8 cellular contexts compared by ENCODE assay signal in the genomic region with DNA sequence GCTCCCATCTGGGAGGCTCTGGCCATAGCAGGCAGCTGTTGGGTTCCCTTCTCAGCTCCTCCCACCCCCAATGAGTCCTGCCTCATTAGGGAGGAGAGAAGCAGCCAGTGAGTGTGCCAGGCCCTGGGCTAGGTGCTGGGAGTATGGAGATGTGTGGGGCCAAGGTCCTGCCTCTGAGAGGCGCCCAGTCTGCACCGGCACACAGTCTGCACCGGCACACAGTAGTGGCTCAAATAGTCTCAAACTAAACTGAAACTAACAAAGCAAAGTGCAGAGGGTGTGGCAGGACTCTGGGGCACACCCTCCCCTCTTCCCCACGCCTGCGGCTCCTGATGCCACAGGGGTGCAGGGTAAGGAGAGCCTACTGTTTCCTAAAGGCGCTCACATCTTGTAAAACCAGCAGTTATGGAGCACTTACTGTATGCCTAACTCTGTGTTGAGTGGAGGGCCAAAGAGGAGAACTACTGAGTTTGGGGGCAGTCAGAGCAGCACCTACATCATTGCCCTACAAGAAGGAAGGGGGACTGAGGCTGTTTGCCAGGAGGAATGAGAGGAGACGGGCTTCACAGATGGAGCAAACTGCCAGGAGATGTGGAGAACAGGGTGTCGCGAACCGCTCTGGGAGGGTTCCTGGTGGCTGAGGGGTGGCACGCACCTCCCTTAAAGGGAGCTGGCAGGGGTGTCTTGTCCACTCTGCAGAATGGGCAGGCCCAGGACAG. TPM values are rescaled to one million over a fixed set of nuclear protein-coding genes. Genes with fewer than 3 reads are reported as not detected.
A peak's percentile ranks its signal among the peaks of the same experiment; 100 is the strongest.
DNase-seq lines count a peak whose midpoint lies in the region; ATAC-seq and TF ChIP-seq lines count a peak whose summit lies in the region.

No MANE protein-coding gene starts in this region.

- no peak overlapping the region for H2AFZ ChIP-seq in GM23248

- CTCF ChIA-PET in RWPE1 (lab: Yijun Ruan, JAX) = no interaction called here

- peaks cover 6% of the 10 kb centered on the region; the same call in 1 of the 2 replicates for H3F3A ChIP-seq in GM23248 (ENCODE audit: insufficient read depth)

- TF ChIP-seq CTCF in RWPE1 (conservative IDR thresholded peaks at IDR 0.05; ENCODE audit: low read depth) = no peak

- POLR2A ChIA-PET in RWPE1 (lab: Yijun Ruan, JAX; ENCODE audit: low non-redundant PET) = no interaction called here

- H3K9ac ChIP-seq in GM23248 (no peak overlapping the region), rectal smooth muscle tissue (ENCODE audit: low read length) (no peak overlapping the region)

- H3K27me3 ChIP-seq in GM23248 (replicated peaks; ENCODE audit: insufficient read depth) (no peaks in the 10 kb centered on the region), esophagus (ENCODE audit: control insufficient read depth in 1 of 2, insufficient read depth in 2 of 2, low read length in 2 of 2) (no peaks in the 10 kb centered on the region), rectal smooth muscle tissue (ENCODE audit: control insufficient read depth, insufficient read depth, low read length) (no peaks in the 10 kb centered on the region)

- H3K9me3 ChIP-seq in GM23248 (ENCODE audit: low read depth) (no peaks in the 10 kb centered on the region), esophagus (ENCODE audit: control insufficient read depth in 2 of 2, insufficient read depth in 1 of 2, low read depth in 1 of 2, low read length in 1 of 2) (no peaks in the 10 kb centered on the region)

- in situ Hi-C loops in GM23248 (cut with MboI) = no loop called here

- no peak overlapping the region for H3K27ac ChIP-seq in GM23248
- H3K27ac ChIP-seq in RWPE1 = peak overlapping the region; percentile 73
- H3K27ac ChIP-seq in esophagus (ENCODE audit: low read depth in 2 of 2, low read length in 1 of 2) = peak overlapping the region; percentile 85 to 94
- H3K27ac ChIP-seq in rectal smooth muscle tissue (ENCODE audit: low read depth, low read length) = no peak overlapping the region

- no peak for DNase-seq in GM23248
- no peak for DNase-seq in RWPE1 (ENCODE audit: low spot score)
- no peak for DNase-seq in activated gamma-delta T cell (lab: John Stamatoyannopoulos, UW)

- H4K20me1 ChIP-seq in GM23248 (ENCODE audit: insufficient read depth) = no peaks in the 10 kb centered on the region

- no peaks in the 10 kb centered on the region for H3K9me2 ChIP-seq in GM23248 (ENCODE audit: insufficient read depth)

- no peak for ATAC-seq in GM19452 (IDR thresholded peaks at IDR 0.05; ENCODE audit: unreplicated experiment)
- ATAC-seq in HG03432 (IDR thresholded peaks at IDR 0.05; ENCODE audit: unreplicated experiment) = no peak
- ATAC-seq in HG03378 (IDR thresholded peaks at IDR 0.05; ENCODE audit: unreplicated experiment) = no peak

- H3K79me2 ChIP-seq in GM23248 (ENCODE audit: insufficient read depth) = peaks cover 5% of the 10 kb centered on the region; the same call in 1 of the 2 replicates

- H3K36me3 ChIP-seq in GM23248 (ENCODE audit: low read depth) = no peaks in the 10 kb centered on the region
- peaks cover 0 to 9% of the 10 kb centered on the region in 2 donors for H3K36me3 ChIP-seq in esophagus (ENCODE audit: control insufficient read depth in 2 of 2, insufficient read depth in 2 of 2, low read length in 1 of 2)
- no peaks in the 10 kb centered on the region for H3K36me3 ChIP-seq in rectal smooth muscle tissue (ENCODE audit: control insufficient read depth, insufficient read depth, low read length)

- H3K4me1 ChIP-seq in GM23248 (ENCODE audit: insufficient read depth) (peaks cover 15% of the 10 kb centered on the region), esophagus (ENCODE audit: control insufficient read depth in 2 of 2, insufficient read depth in 2 of 2, low read length in 1 of 2) (peaks cover 0 to 35% of the 10 kb centered on the region in 2 donors), rectal smooth muscle tissue (ENCODE audit: control insufficient read depth, insufficient read depth, low read length) (peaks cover 14% of the 10 kb centered on the region)

- H3K4me2 ChIP-seq in GM23248 (ENCODE audit: unreplicated experiment) = no peak overlapping the region

- WGBS in GM23248 (ENCODE audit: low coverage in 1 of 2, low lambda C conversion rate in 2 of 2, missing lambda C conversion rate in 2 of 2), 2 experiments = 63% methylated on average over 11 of the region's 11 CpGs
- 30 to 31% methylated on average over 11 of the region's 11 CpGs for WGBS in esophagus, 2 donors

- peak overlapping the region; percentile 73; the same call in 1 of the 2 replicates for H3K4me3 ChIP-seq in GM23248
- peak overlapping the region; percentile 64 to 86 for H3K4me3 ChIP-seq in esophagus (ENCODE audit: low read depth in 1 of 2, low read length in 2 of 2)
- peak overlapping the region; percentile 81 for H3K4me3 ChIP-seq in rectal smooth muscle tissue (ENCODE audit: low read length)

RNA-seq across cellular contexts. Expression of gene SH3BP1, which starts 1.0 kb away (rescaled TPM):
- total RNA-seq in GM23248 (2014; rRNA removed; shearing (Covaris generic)) = 2.4 and 9.9 TPM in 2 replicates
- polyA plus RNA-seq in GM23248 (2016; fragmentation: Nextera tagmentation; extraction: Ambion mirVana) (0.81 and 0.89 TPM in 2 replicates), esophagus (10 to 100 TPM; 39.8 to 42.0 TPM)

RNA-seq across cellular contexts. Expression of gene PDXP, which starts 20.0 kb away (rescaled TPM):
- total RNA-seq in GM23248 (2014; rRNA removed; shearing (Covaris generic)) = 17.5 and 17.7 TPM in 2 replicates
- polyA plus RNA-seq in GM23248 (2016; fragmentation: Nextera tagmentation; extraction: Ambion mirVana) = 1.9 and 2.1 TPM in 2 replicates
- 1 to 10 TPM; 1.4 to 2.2 TPM for polyA plus RNA-seq in esophagus

RNA-seq across cellular contexts. Expression of gene GGA1, which starts 29.9 kb away (rescaled TPM):
- total RNA-seq in GM23248 (2014; rRNA removed; shearing (Covaris generic)) = 29.7 and 36.9 TPM in 2 replicates
- polyA plus RNA-seq in GM23248 (2016; fragmentation: Nextera tagmentation; extraction: Ambion mirVana) (29.7 and 29.9 TPM in 2 replicates), esophagus (10 to 100 TPM; 34.2 to 55.6 TPM)

RNA-seq across cellular contexts. Expression of gene LGALS1, which starts 36.9 kb away (rescaled TPM):
- total RNA-seq in GM23248 (2014; rRNA removed; shearing (Covaris generic)) = 5,290 and 7,830 TPM in 2 replicates
- polyA plus RNA-seq in GM23248 (2016; fragmentation: Nextera tagmentation; extraction: Ambion mirVana) (6,727 and 6,984 TPM in 2 replicates), esophagus (100 to 1,000 TPM; 160 to 194 TPM)

RNA-seq across cellular contexts. Expression of gene NOL12, which starts 47.6 kb away (rescaled TPM):
- 4.9 and 19.1 TPM in 2 replicates for total RNA-seq in GM23248 (2014; rRNA removed; shearing (Covaris generic))
- polyA plus RNA-seq in GM23248 (2016; fragmentation: Nextera tagmentation; extraction: Ambion mirVana) = 24.9 and 25.1 TPM in 2 replicates
- 10 to 100 TPM; 35.2 to 43.3 TPM for polyA plus RNA-seq in esophagus

Comparison
In these comparisons a context has a peak if more than half of its experiments do, and no peak if none do; other contexts are left out.
1. H3K27ac ChIP-seq: peak in RWPE1 (single experiment) and esophagus (2 of 2); none in GM23248 (single experiment) and rectal smooth muscle tissue (single experiment).
2. RNA of gene SH3BP1, which starts 1.0 kb away (polyA plus RNA-seq): 39.8 to 42.0 TPM in esophagus; 0.81 to 0.89 TPM in GM23248; every median in the first group is over 10 times any median in the second.
3. Peak in every context shown above with its lines, with median percentiles within 50 percentile points of each other: H3K4me3 ChIP-seq.